Comparison of ENCODE assay signal across 1 cellular context in genomic region chr19:40831502-40832430, GRCh38.
TF ChIP-seq lines count a peak whose summit lies in the region.

No MANE protein-coding gene starts in this region.

TF ChIP-seq in HepG2, 621 proteins besides CTCF, POLR2A, EP300 and RAD21 (continued from another document and continues in another):
- TF ChIP-seq ZNF280B (CRISPR knock-in tag; IDR thresholded peaks at IDR 0.05; ENCODE audit: borderline replicate concordance) = no peak
- TF ChIP-seq TEAD3 (CRISPR knock-in tag; optimal IDR thresholded peaks at IDR 0.05; ENCODE audit: borderline replicate concordance) = peak; percentile 60
- peak; percentile 44; the same call in 1 of the 2 replicates for TF ChIP-seq ATF1 (CRISPR knock-in tag; IDR thresholded peaks at IDR 0.05)
- peak; percentile 93 for TF ChIP-seq TEF (CRISPR knock-in tag; IDR thresholded peaks at IDR 0.05)
- no peak for TF ChIP-seq HINFP (CRISPR knock-in tag; IDR thresholded peaks at IDR 0.05; ENCODE audit: low read depth)
- peak; percentile 60; the same call in 1 of the 2 replicates for TF ChIP-seq MXD4 (CRISPR knock-in tag; IDR thresholded peaks at IDR 0.05)
- TF ChIP-seq GABPB1 (CRISPR knock-in tag; IDR thresholded peaks at IDR 0.05) = peak; percentile 25; the same call in 1 of the 2 replicates
- TF ChIP-seq ZMYM2 (CRISPR knock-in tag; IDR thresholded peaks at IDR 0.05) = peak; percentile 83
- TF ChIP-seq KLF11 (CRISPR knock-in tag; IDR thresholded peaks at IDR 0.05) = 0 out of 2 replicates have a peak, but pooled peaks have one; percentile 65
- peak in 1 of 2 experiments; percentile 30; a peak in 1 of 4 replicates for TF ChIP-seq REST (IDR thresholded peaks at IDR 0.05; ENCODE audit: borderline replicate concordance in 1 of 2, low read depth in 1 of 2, low read length in 2 of 2)
- no peak for TF ChIP-seq HNRNPL (IDR thresholded peaks at IDR 0.05; ENCODE audit: low read depth, low read length)
- TF ChIP-seq RFXAP (CRISPR knock-in tag; IDR thresholded peaks at IDR 0.05; ENCODE audit: borderline replicate concordance) = peak; percentile 64; the same call in 1 of the 2 replicates
- 0 out of 2 replicates have a peak, but pooled peaks have one; percentile 33 for TF ChIP-seq ZNF33A (CRISPR knock-in tag; IDR thresholded peaks at IDR 0.05; ENCODE audit: borderline replicate concordance)
- TF ChIP-seq ZNF580 (CRISPR knock-in tag; IDR thresholded peaks at IDR 0.05; ENCODE audit: borderline replicate concordance, low read depth) = peak; percentile 69; the same call in 1 of the 2 replicates
- TF ChIP-seq ELK4 (CRISPR knock-in tag; IDR thresholded peaks at IDR 0.05; ENCODE audit: borderline replicate concordance) = no peak
- TF ChIP-seq ZBTB25 (CRISPR knock-in tag; IDR thresholded peaks at IDR 0.05) = peak; percentile 74
- peak; percentile 73; the same call in 1 of the 2 replicates for TF ChIP-seq ZFP37 (CRISPR knock-in tag; IDR thresholded peaks at IDR 0.05; ENCODE audit: borderline replicate concordance)
- peak; percentile 85 for TF ChIP-seq FOSL2 (CRISPR knock-in tag; IDR thresholded peaks at IDR 0.05)
- TF ChIP-seq ZNF17 (CRISPR knock-in tag; IDR thresholded peaks at IDR 0.05) = no peak
- peak; percentile 59 for TF ChIP-seq TFDP2 (CRISPR knock-in tag; IDR thresholded peaks at IDR 0.05)
- no peak for TF ChIP-seq PCBP1 (IDR thresholded peaks at IDR 0.05; ENCODE audit: borderline replicate concordance, low read depth, low read length)
- TF ChIP-seq ATF2 (CRISPR knock-in tag; IDR thresholded peaks at IDR 0.05) = peak; percentile 91
- no peak for TF ChIP-seq ZNF674 (CRISPR knock-in tag; IDR thresholded peaks at IDR 0.05; ENCODE audit: low read depth)
- TF ChIP-seq MNT (IDR thresholded peaks at IDR 0.05) = peak; percentile 80
- TF ChIP-seq DMAP1 (CRISPR knock-in tag; IDR thresholded peaks at IDR 0.05) = peak; percentile 81
- TF ChIP-seq PPARG (CRISPR knock-in tag; conservative IDR thresholded peaks at IDR 0.05) = peak; percentile 97
- peak; percentile 59; the same call in 1 of the 2 replicates for TF ChIP-seq RFXANK (CRISPR knock-in tag; IDR thresholded peaks at IDR 0.05)
- peak; percentile 67 for TF ChIP-seq RCOR2 (CRISPR knock-in tag; IDR thresholded peaks at IDR 0.05)
- 0 out of 2 replicates have a peak, but pooled peaks have one; percentile 26 for TF ChIP-seq ZNF263 (CRISPR knock-in tag; IDR thresholded peaks at IDR 0.05)
- TF ChIP-seq PBX2 (CRISPR knock-in tag; IDR thresholded peaks at IDR 0.05) = no peak
- no peak for TF ChIP-seq E2F5 (CRISPR knock-in tag; conservative IDR thresholded peaks at IDR 0.05)
- no peak for TF ChIP-seq YY1 (IDR thresholded peaks at IDR 0.05; ENCODE audit: insufficient read depth, insufficient replicate concordance, low read depth, low read length)
- TF ChIP-seq TGIF2 (CRISPR knock-in tag; IDR thresholded peaks at IDR 0.05) = 0 out of 2 replicates have a peak, but pooled peaks have one; percentile 29
- TF ChIP-seq HHEX (CRISPR knock-in tag; IDR thresholded peaks at IDR 0.05) = peak; percentile 75; the same call in 1 of the 2 replicates
- TF ChIP-seq HNF4A (CRISPR knock-in tag; IDR thresholded peaks at IDR 0.05) = peak; percentile 83
- TF ChIP-seq ZNF503 (CRISPR knock-in tag; IDR thresholded peaks at IDR 0.05) = peak; percentile 77; the same call in 1 of the 2 replicates
- peak; percentile 17; the same call in 1 of the 2 replicates for TF ChIP-seq DRAP1 (CRISPR knock-in tag; IDR thresholded peaks at IDR 0.05)
